In genomic region chr11:69442012-69442806, GRCh38 we compare ENCODE assay signal across 1 cellular context.
TF ChIP-seq lines count a peak whose summit lies in the region.

No MANE protein-coding gene starts in this region.

TF ChIP-seq in H1, 55 proteins besides CTCF, POLR2A, EP300 and RAD21 (continued from another document):
- TF ChIP-seq ASH2L (IDR thresholded peaks at IDR 0.05; ENCODE audit: low read length) (peak; percentile 10), RXRA (IDR thresholded peaks at IDR 0.05; ENCODE audit: insufficient read depth, low read depth, low read length) (no peak), HDAC6 (IDR thresholded peaks at IDR 0.05; ENCODE audit: low read depth, low read length) (no peak), EZH2 (IDR thresholded peaks at IDR 0.05; ENCODE audit: low read depth, low read length, severe bottlenecking) (no peak), NRF1 (IDR thresholded peaks at IDR 0.05; ENCODE audit: low read depth, low read length) (no peak), JUND (IDR thresholded peaks at IDR 0.05; ENCODE audit: low read length) (no peak), KDM1A (IDR thresholded peaks at IDR 0.05; ENCODE audit: borderline replicate concordance, low read length) (peak; percentile 54; the same call in 1 of the 2 replicates), SP4 (IDR thresholded peaks at IDR 0.05; ENCODE audit: low read length) (no peak)
